In genomic region chr1:201480231-201481003, GRCh38 we compare ENCODE assay signal across 8 cellular contexts. TPM values are rescaled to one million over a fixed set of nuclear protein-coding genes. Genes with fewer than 3 reads are reported as not detected.
DNase-seq lines count a peak whose midpoint lies in the region; ATAC-seq and TF ChIP-seq lines count a peak whose summit lies in the region.

No MANE protein-coding gene starts in this region.

- TF ChIP-seq EP300 in transverse colon (IDR thresholded peaks at IDR 0.05; ENCODE audit: low read depth), result no peak

- H3K27me3 Mint-ChIP-seq in activated T-cell treated with anti-CD3 and anti-CD28 coated beads, Interleukin-2, amount 50 U/mL, for 24 hours, result peaks cover 45% of the 10 kb centered on the region

- H3K9me3 Mint-ChIP-seq in activated T-cell treated with anti-CD3 and anti-CD28 coated beads, Interleukin-2, amount 50 U/mL, for 24 hours, result no peaks in the 10 kb centered on the region

- peaks cover 17% of the 10 kb centered on the region for H3K36me3 Mint-ChIP-seq in activated T-cell treated with anti-CD3 and anti-CD28 coated beads, Interleukin-2, amount 50 U/mL, for 24 hours (ENCODE audit: low read depth)

- TF ChIP-seq CTCF in fibroblast of villous mesenchyme (IDR thresholded peaks at IDR 0.05; ENCODE audit: insufficient read depth, low read depth, low read length), result peak; percentile 10
- TF ChIP-seq CTCF in neutrophil (IDR thresholded peaks at IDR 0.05), result no peak
- TF ChIP-seq CTCF in transverse colon (IDR thresholded peaks at IDR 0.05), result peak in 2 of 5 experiments; percentile 27 to 30

- 6 to 10% methylated on average over 2 to 34 of the region's 37 CpGs for WGBS in transverse colon (ENCODE audit: low coverage in 1 of 2), 2 donors

- intact Hi-C loops in transverse colon (cut with DNase I; ENCODE audit: low total_unique reads), result loop anchor here (5.0 kb wide), 1 partner anchor 33 kb away; no protein-coding TSS in a partner anchor

- peak; percentile 22 for TF ChIP-seq POLR2A in transverse colon (IDR thresholded peaks at IDR 0.05)

- H3K4me3 Mint-ChIP-seq in activated T-cell treated with anti-CD3 and anti-CD28 coated beads, Interleukin-2, amount 50 U/mL, for 24 hours, result peak overlapping the region; percentile 62

- DNase-seq in CD1c-positive myeloid dendritic cell (ENCODE audit: extremely low spot score), result peak; percentile 93
- peak; percentile 91 for DNase-seq in NT2/D1 (ENCODE audit: low read depth, low spot score)
- peak; percentile 72 for DNase-seq in activated T-cell treated with anti-CD3 and anti-CD28 coated beads, Interleukin-2, amount 50 U/mL, for 24 hours
- DNase-seq in fibroblast of villous mesenchyme (ENCODE audit: low read depth), result peak; percentile 60
- DNase-seq in transverse colon, result peak; percentile 91

- H3K27ac Mint-ChIP-seq in activated T-cell treated with anti-CD3 and anti-CD28 coated beads, Interleukin-2, amount 50 U/mL, for 24 hours, result no peak overlapping the region

- H3K4me3 ChIP-seq in NT2/D1 (ENCODE audit: insufficient read length, low read depth) (peak overlapping the region; percentile 47), fibroblast of villous mesenchyme (ENCODE audit: low read depth, low read length) (peak overlapping the region; percentile 44), neutrophil (ENCODE audit: low read depth in 1 of 2, low read length in 1 of 2) (peak overlapping the region; percentile 64 to 65), transverse colon (peak overlapping the region in 3 of 4 donors; percentile 13 to 37 (median 25))

- H3K4me1 Mint-ChIP-seq in activated T-cell treated with anti-CD3 and anti-CD28 coated beads, Interleukin-2, amount 50 U/mL, for 24 hours (ENCODE audit: low read depth), result peaks cover 20% of the 10 kb centered on the region

- H3K4me1 ChIP-seq in NT2/D1 (ENCODE audit: insufficient read depth, insufficient read length) (peaks cover 8% of the 10 kb centered on the region), neutrophil (ENCODE audit: control insufficient read depth in 1 of 2, insufficient read depth in 1 of 2, low read depth in 1 of 2, low read length in 1 of 2) (peaks cover 31 to 33% of the 10 kb centered on the region in 2 experiments), transverse colon (peaks cover 13 to 35% (median 27%) of the 10 kb centered on the region in 4 donors)

- peak overlapping the region; percentile 76 for H3K9ac ChIP-seq in NT2/D1 (ENCODE audit: insufficient read length, low read depth)

- no peaks in the 10 kb centered on the region for H3K9me3 ChIP-seq in NT2/D1 (ENCODE audit: insufficient read depth, low read length)
- no peaks in the 10 kb centered on the region for H3K9me3 ChIP-seq in neutrophil
- H3K9me3 ChIP-seq in transverse colon, result no peaks in the 10 kb centered on the region

- H3K27ac ChIP-seq in neutrophil (peak overlapping the region; percentile 31), transverse colon (peak overlapping the region; percentile 78 to 97 (median 94))

- H3K36me3 ChIP-seq in NT2/D1 (ENCODE audit: insufficient read depth, insufficient read length, low read length), result peaks cover 6% of the 10 kb centered on the region
- peaks cover 21% of the 10 kb centered on the region for H3K36me3 ChIP-seq in neutrophil
- H3K36me3 ChIP-seq in transverse colon, result peaks cover 0 to 12% (median 0%) of the 10 kb centered on the region in 4 donors

- H3K27me3 ChIP-seq in NT2/D1 (ENCODE audit: insufficient read depth, insufficient read length) (peaks cover 12% of the 10 kb centered on the region), neutrophil (peaks cover 21% of the 10 kb centered on the region), transverse colon (no peaks in the 10 kb centered on the region)

- ATAC-seq in GM19372 (IDR thresholded peaks at IDR 0.05; ENCODE audit: low read depth, unreplicated experiment), result peak; percentile 37
- peak; percentile 61 for ATAC-seq in HG03571 (IDR thresholded peaks at IDR 0.05; ENCODE audit: unreplicated experiment)

- in situ Hi-C loops in transverse colon (cut with MboI; ENCODE audit: low pct_ligation_motif_present in 1 of 4, low pct_unique_long_range_greater_than_20kb in 1 of 4, low sequenced_read_pairs in 3 of 4), result no loop called here

RNA-seq across cellular contexts. Expression of gene PHLDA3, which starts 11.4 kb away (rescaled TPM):
- 65.1 and 70.0 TPM in 2 replicates for total RNA-seq in fibroblast of villous mesenchyme
- total RNA-seq in transverse colon, result 10 to 100 TPM; 19.4 to 47.6 (median 31.5) TPM

RNA-seq across cellular contexts. Expression of gene CSRP1, which starts 26.5 kb away (rescaled TPM):
- total RNA-seq in fibroblast of villous mesenchyme, result 931 and 941 TPM in 2 replicates
- total RNA-seq in transverse colon, result 1,000 to 10,000 TPM in 2 of 4 donors, 100 to 1,000 TPM in 2; 697 to 1,474 (median 915) TPM

RNA-seq across cellular contexts. Expression of gene NAV1, which starts 58.5 kb away (rescaled TPM):
- 37.6 and 48.6 TPM in 2 replicates for total RNA-seq in fibroblast of villous mesenchyme
- total RNA-seq in transverse colon, result 10 to 100 TPM; 13.0 to 40.6 (median 16.9) TPM

RNA-seq across cellular contexts. Expression of gene TNNI1, which starts 58.9 kb away (rescaled TPM):
- total RNA-seq in fibroblast of villous mesenchyme (under 0.01 TPM in 1 of 2 replicates, not detected in the other), transverse colon (under 1 TPM in 2 of 4 donors, not detected in 2; 0.16 to 0.41 TPM)

Comparison
In these comparisons a context has a peak if more than half of its experiments do, and no peak if none do; other contexts are left out.
1. Peak in every context shown above with its lines: DNase-seq, ATAC-seq, H3K4me3 ChIP-seq and H3K27ac ChIP-seq.